Comparison of ENCODE assay signal across 18 cellular contexts in the genomic region with DNA sequence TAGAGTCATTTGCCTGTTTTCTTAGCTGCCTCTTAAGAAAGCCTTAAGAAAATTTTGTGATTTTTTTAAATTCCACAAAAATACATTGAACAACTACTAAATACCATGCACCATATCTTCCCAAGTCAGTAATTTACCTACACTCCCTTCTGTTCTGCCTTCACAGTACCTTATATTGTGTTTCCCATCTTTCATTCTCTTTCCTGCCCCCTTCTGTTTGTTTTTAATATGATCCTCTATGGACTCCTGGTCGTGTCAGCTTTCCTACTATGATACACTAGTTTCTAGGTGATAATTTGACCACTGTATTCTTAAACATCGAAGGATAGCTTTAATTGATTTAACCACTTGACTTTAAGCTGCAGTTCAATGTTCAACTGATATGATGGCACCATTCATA.
DNase-seq lines count a peak whose midpoint lies in the region; TF ChIP-seq lines count a peak whose summit lies in the region.
"Had no signal": no experiment of that assay in that cellular context is flagged by ENCODE, and none has a peak within 500 bp of the region (broad histone marks: within the 10 kb centered on the region; RNA-seq: fewer than 3 reads in every experiment).

No MANE protein-coding gene starts in this region.

- H3F3A ChIP-seq in SK-N-SH (replicated peaks; ENCODE audit: insufficient read depth): no peaks in the 10 kb centered on the region
- no peaks in the 10 kb centered on the region for H3F3A ChIP-seq in neural progenitor cell (ENCODE audit: low read depth)

- H3K4me1 ChIP-seq in mammary epithelial cell (ENCODE audit: insufficient read depth, low read length): no peaks in the 10 kb centered on the region
- no peaks in the 10 kb centered on the region; a peak in 1 of 4 replicates for H3K4me1 ChIP-seq in SK-N-SH (ENCODE audit: control insufficient read depth in 1 of 2, insufficient read depth in 2 of 2, low read depth in 1 of 2, low read length in 1 of 2)
- H3K4me1 ChIP-seq in neural progenitor cell: no peaks in the 10 kb centered on the region

- in situ Hi-C loops in mammary epithelial cell (cut with MboI; ENCODE audit: low sequenced_read_pairs in 2 of 2): no loop called here
- in situ Hi-C loops in KBM-7 (cut with MboI; ENCODE audit: low pct_unique_long_range_greater_than_20kb, low sequenced_read_pairs): no loop called here

- H3K36me3 ChIP-seq in mammary epithelial cell (ENCODE audit: insufficient read depth, low read length) (no peaks in the 10 kb centered on the region), SK-N-SH (replicated peaks in 1 of 2; ENCODE audit: control insufficient read depth in 1 of 2, insufficient read depth in 2 of 2, low read length in 1 of 2) (no peaks in the 10 kb centered on the region), neural progenitor cell (no peaks in the 10 kb centered on the region)
- H3K36me3 ChIP-seq: ovary had no signal

- H3K9me2 ChIP-seq in SK-N-SH: no peaks in the 10 kb centered on the region

- H3K79me2 ChIP-seq in mammary epithelial cell (ENCODE audit: insufficient read depth, low read length): no peaks in the 10 kb centered on the region
- H3K79me2 ChIP-seq in SK-N-SH (ENCODE audit: insufficient read depth): no peaks in the 10 kb centered on the region
- H3K79me2 ChIP-seq in neural progenitor cell (ENCODE audit: low read depth): no peaks in the 10 kb centered on the region

- H3K27me3 ChIP-seq in mammary epithelial cell (ENCODE audit: insufficient read depth, low read length) (no peaks in the 10 kb centered on the region), SK-N-SH (ENCODE audit: insufficient read depth) (no peaks in the 10 kb centered on the region), neural progenitor cell (no peaks in the 10 kb centered on the region)
- H3K27me3 ChIP-seq: ovary had no signal

- intact Hi-C loops in MCF 10A (cut with micrococcal nuclease): no loop called here
- intact Hi-C loops in mammary epithelial cell (cut with micrococcal nuclease): no loop called here

- TF ChIP-seq CTCF in MCF 10A (IDR thresholded peaks at IDR 0.05; ENCODE audit: unreplicated experiment) (peak; percentile 4), mammary epithelial cell (conservative IDR thresholded peaks at IDR 0.05 in 1 of 2, IDR thresholded peaks at IDR 0.05 in 1 of 2; ENCODE audit: extremely low read depth in 1 of 2, insufficient read depth in 1 of 2, low read depth in 1 of 2, low read length in 2 of 2) (no peak), SK-N-SH (IDR thresholded peaks at IDR 0.05) (peak; percentile 30; the same call in 1 of the 2 replicates), neural progenitor cell (IDR thresholded peaks at IDR 0.05) (peak; percentile 19)

- H3K27me3 Mint-ChIP-seq in MCF 10A (ENCODE audit: insufficient read depth, unreplicated experiment) (peaks cover 70% of the 10 kb centered on the region), neural progenitor cell (ENCODE audit: insufficient read depth, low read depth) (no peaks in the 10 kb centered on the region)
- H3K27me3 Mint-ChIP-seq: CD8-positive, alpha-beta memory T cell had no signal

- CTCF ChIA-PET in MCF 10A (lab: Yijun Ruan, JAX) (interaction anchor here (0.7 kb wide), 2 partner anchors 68 to 277 kb away, joined by 3 read pairs; no protein-coding TSS in a partner anchor), mammary epithelial cell (lab: Charles Lee; ENCODE audit: low non-redundant PET) (no interaction called here), SK-N-SH (lab: Yijun Ruan, JAX) (interaction anchor here (1.1 kb wide), 1 partner anchor 8 kb away, joined by 3 read pairs; no protein-coding TSS in a partner anchor)

- H3K4me2 ChIP-seq in mammary epithelial cell (ENCODE audit: insufficient read depth, low read depth, low read length) (no peak overlapping the region), SK-N-SH (no peak overlapping the region), neural progenitor cell (no peak overlapping the region)

- H3K4me1 Mint-ChIP-seq in MCF 10A (ENCODE audit: insufficient read depth, unreplicated experiment) (no peaks in the 10 kb centered on the region), neural progenitor cell (no peaks in the 10 kb centered on the region)
- H3K4me1 Mint-ChIP-seq: activated T-helper 17 cell treated with anti-CD3 and anti-CD28 coated beads, Interleukin-2, amount 50 U/mL, for 72 hours; CD8-positive, alpha-beta memory T cell had no signal

- H3K4me3 Mint-ChIP-seq in MCF 10A (ENCODE audit: unreplicated experiment): no peak overlapping the region
- H3K4me3 Mint-ChIP-seq in neural progenitor cell: no peak overlapping the region
- H3K4me3 Mint-ChIP-seq: activated T-helper 17 cell treated with anti-CD3 and anti-CD28 coated beads, Interleukin-2, amount 50 U/mL, for 72 hours; CD8-positive, alpha-beta memory T cell had no signal

- 86% methylated on average over 1 of the region's 2 CpGs for WGBS in mammary epithelial cell (ENCODE audit: low coverage, missing lambda C conversion rate)
- WGBS in SK-N-SH (ENCODE audit: low lambda C conversion rate): 52% methylated on average over 2 of the region's 2 CpGs

- no peaks in the 10 kb centered on the region for H4K20me1 ChIP-seq in mammary epithelial cell (ENCODE audit: insufficient read depth, low read length)
- H4K20me1 ChIP-seq in SK-N-SH (ENCODE audit: insufficient read depth): no peaks in the 10 kb centered on the region
- no peaks in the 10 kb centered on the region for H4K20me1 ChIP-seq in neural progenitor cell (ENCODE audit: low read depth)

- H2AFZ ChIP-seq in mammary epithelial cell (ENCODE audit: low read depth, low read length): no peak overlapping the region
- no peak overlapping the region for H2AFZ ChIP-seq in SK-N-SH (ENCODE audit: low read depth)
- H2AFZ ChIP-seq in neural progenitor cell (replicated peaks): no peak overlapping the region

- H3K36me3 Mint-ChIP-seq in MCF 10A (ENCODE audit: insufficient read depth, unreplicated experiment): no peaks in the 10 kb centered on the region
- H3K36me3 Mint-ChIP-seq in neural progenitor cell: no peaks in the 10 kb centered on the region
- H3K36me3 Mint-ChIP-seq: CD8-positive, alpha-beta memory T cell had no signal

- TF ChIP-seq EP300 in SK-N-SH (IDR thresholded peaks at IDR 0.05; ENCODE audit: borderline replicate concordance in 1 of 2, low read depth in 1 of 2, low read length in 1 of 2): no peak

- no peak for DNase-seq in MCF 10A (ENCODE audit: unreplicated experiment)
- DNase-seq in mammary epithelial cell: no peak
- DNase-seq in KBM-7: peak; percentile 2
- DNase-seq in SK-N-SH: no peak
- DNase-seq in neural progenitor cell (ENCODE audit: low spot score): peak; percentile 8
- DNase-seq in NCI-H748 (lab: John Stamatoyannopoulos, UW; ENCODE audit: unreplicated experiment): no peak
- no peak for DNase-seq in activated CD4-positive, alpha-beta T cell treated with anti-CD3 and anti-CD28 coated beads, Interleukin-2, amount 50 U/mL, for 48 hours
- DNase-seq in cortex of kidney (lab: John Stamatoyannopoulos, UW): no peak
- DNase-seq: activated CD4-positive, alpha-beta T cell treated with anti-CD3 and anti-CD28 coated beads for 1 hour; CD8-positive, alpha-beta memory T cell; dorsolateral prefrontal cortex; glutamatergic neuron; KG1; NCI-H345; ovary; SHP77 treated with DMSO at 0.1 percent for 48 hours; stimulated activated CD4-positive, alpha-beta T cell treated with anti-CD3 and anti-CD28 coated beads, Interleukin-2, amount 100 ng/mL, for 24 hours had no signal

- no TSS peak for BruUV-seq in MCF 10A (replicated peaks; lab: Mats Ljungman, UMichigan)
- no TSS peak for BruUV-seq in mammary epithelial cell (replicated peaks; lab: Mats Ljungman, UMichigan)

- H3K9me3 ChIP-seq in mammary epithelial cell (replicated peaks; ENCODE audit: insufficient read depth, low read length): no peaks in the 10 kb centered on the region
- peaks cover 4% of the 10 kb centered on the region; the same call in 1 of the 2 replicates for H3K9me3 ChIP-seq in SK-N-SH
- H3K9me3 ChIP-seq in neural progenitor cell (ENCODE audit: low read depth): no peaks in the 10 kb centered on the region
- H3K9me3 ChIP-seq: ovary had no signal

- H3K4me3 ChIP-seq in mammary epithelial cell (replicated peaks in 1 of 3; ENCODE audit: insufficient read depth in 1 of 3, low read depth in 2 of 3, low read length in 3 of 3) (no peak overlapping the region), SK-N-SH (ENCODE audit: low read depth in 2 of 2, low read length in 1 of 2) (no peak overlapping the region), neural progenitor cell (no peak overlapping the region)
- H3K4me3 ChIP-seq: dorsolateral prefrontal cortex, ovary had no signal

- peak; percentile 25; the same call in 1 of the 2 replicates for TF ChIP-seq RAD21 in SK-N-SH (IDR thresholded peaks at IDR 0.05; ENCODE audit: low read length)

- no peak overlapping the region for H3K27ac ChIP-seq in mammary epithelial cell (ENCODE audit: insufficient read depth, low read depth, low read length)
- no peak overlapping the region for H3K27ac ChIP-seq in SK-N-SH (ENCODE audit: low read depth in 2 of 2, low read length in 1 of 2)
- no peak overlapping the region for H3K27ac ChIP-seq in neural progenitor cell
- H3K27ac ChIP-seq: dorsolateral prefrontal cortex, ovary had no signal

- POLR2A ChIA-PET in MCF 10A (lab: Yijun Ruan, JAX) (no interaction called here), SK-N-SH (lab: Yijun Ruan, JAX) (no interaction called here)

- H3K27ac Mint-ChIP-seq in MCF 10A (ENCODE audit: low read depth, unreplicated experiment) (no peak overlapping the region), neural progenitor cell (no peak overlapping the region)
- H3K27ac Mint-ChIP-seq: activated T-helper 17 cell treated with anti-CD3 and anti-CD28 coated beads, Interleukin-2, amount 50 U/mL, for 72 hours; CD8-positive, alpha-beta memory T cell had no signal

- H3K9ac ChIP-seq in mammary epithelial cell (ENCODE audit: insufficient read depth, low read length) (no peak overlapping the region), SK-N-SH (no peak overlapping the region), neural progenitor cell (no peak overlapping the region)

- dilution Hi-C loops in mammary epithelial cell (cut with HindIII; ENCODE audit: low sequenced_read_pairs): no loop called here

- H3K9me3 Mint-ChIP-seq in MCF 10A (ENCODE audit: unreplicated experiment): no peaks in the 10 kb centered on the region
- peaks cover 6% of the 10 kb centered on the region for H3K9me3 Mint-ChIP-seq in neural progenitor cell
- H3K9me3 Mint-ChIP-seq: activated T-helper 17 cell treated with anti-CD3 and anti-CD28 coated beads, Interleukin-2, amount 50 U/mL, for 72 hours had no signal

TF ChIP-seq in SK-N-SH, 30 proteins besides CTCF, POLR2A, EP300 and RAD21 (continues in another document):
- TF ChIP-seq ELF1 (IDR thresholded peaks at IDR 0.05): no peak
- TF ChIP-seq IRF3 (IDR thresholded peaks at IDR 0.05; ENCODE audit: low read depth, low read length): no peak
- TF ChIP-seq FOXM1 (IDR thresholded peaks at IDR 0.05; ENCODE audit: low read depth): no peak

Comparison
In these comparisons a context has a peak if more than half of its experiments do, and no peak if none do; other contexts are left out.
1. CTCF ChIP-seq: peak in MCF 10A (single experiment), SK-N-SH (single experiment) and neural progenitor cell (single experiment); none in mammary epithelial cell (0 of 2).
2. DNase-seq: peak in KBM-7 (single experiment) and neural progenitor cell (single experiment); none in MCF 10A (single experiment), mammary epithelial cell (single experiment), SK-N-SH (single experiment), NCI-H748 (single experiment), activated CD4-positive, alpha-beta T cell treated with anti-CD3 and anti-CD28 coated beads, Interleukin-2, amount 50 U/mL, for 48 hours (0 of 2) and cortex of kidney (single experiment).